Comparison of ENCODE assay signal across 27 cellular contexts in the genomic region with DNA sequence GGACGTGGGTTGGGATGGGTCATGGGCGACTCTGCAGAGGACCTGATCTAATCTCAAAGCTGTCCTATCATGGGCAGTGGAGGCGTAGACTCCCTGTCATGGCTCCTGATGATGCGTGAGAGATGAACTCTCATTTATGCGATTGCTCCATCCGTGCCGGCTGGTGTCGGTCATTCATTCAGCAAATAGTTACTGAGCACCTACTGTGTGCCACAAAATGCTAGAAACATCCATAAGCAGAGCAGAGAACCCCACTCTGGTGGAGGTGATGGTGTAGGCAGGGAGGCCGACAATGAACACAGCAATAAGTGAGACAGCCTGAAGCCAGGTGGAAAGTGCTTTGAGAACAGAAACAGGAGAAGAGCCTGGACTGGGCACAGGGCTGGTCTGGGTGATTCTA. TPM values are rescaled to one million over a fixed set of nuclear protein-coding genes. Genes with fewer than 3 reads are reported as not detected.
A peak's percentile ranks its signal among the peaks of the same experiment; 100 is the strongest.
DNase-seq lines count a peak whose midpoint lies in the region; ATAC-seq, FAIRE-seq and TF ChIP-seq lines count a peak whose summit lies in the region.
"Had no signal": no experiment of that assay in that cellular context is flagged by ENCODE, and none has a peak within 500 bp of the region (broad histone marks: within the 10 kb centered on the region; RNA-seq: fewer than 3 reads in every experiment).

No MANE protein-coding gene starts in this region.

- ATAC-seq in HG03039 (IDR thresholded peaks at IDR 0.05; ENCODE audit: unreplicated experiment), result no peak
- ATAC-seq: A549, left lung, sciatic nerve had no signal

- no peak for TF ChIP-seq CTCF in RWPE1 (conservative IDR thresholded peaks at IDR 0.05; ENCODE audit: low read depth)
- no peak for TF ChIP-seq CTCF in astrocyte (IDR thresholded peaks at IDR 0.05; ENCODE audit: insufficient read depth, low read depth, low read length)
- TF ChIP-seq CTCF in osteocyte (IDR thresholded peaks at IDR 0.05), result no peak

- H3K4me3 ChIP-seq in astrocyte (ENCODE audit: insufficient read depth, low read depth, low read length), result no peak overlapping the region
- H3K4me3 ChIP-seq: A549; BLaER1 treated with 17β-estradiol and CSF1 and Interleukin-3, amounts not matched to agents 10 nM and 100 nM; GM23248; left lung; transverse colon had no signal

- H2AFZ ChIP-seq in astrocyte (ENCODE audit: low read depth, low read length), result no peak overlapping the region
- H2AFZ ChIP-seq: GM23248 had no signal

- no peaks in the 10 kb centered on the region for H3K36me3 ChIP-seq in astrocyte (ENCODE audit: insufficient read depth, low read length)
- H3K36me3 ChIP-seq: transverse colon had no signal

- peak overlapping the region; percentile 98 for H3K27ac ChIP-seq in RWPE1
- H3K27ac ChIP-seq in astrocyte (ENCODE audit: low read depth, low read length), result no peak overlapping the region
- H3K27ac ChIP-seq: A549, GM23248, left lung, WERI-Rb-1 had no signal

- H3K9me3 ChIP-seq in astrocyte (ENCODE audit: insufficient read depth, low read depth, low read length), result no peaks in the 10 kb centered on the region
- H3K9me3 ChIP-seq: A549; BLaER1 treated with 17β-estradiol and CSF1 and Interleukin-3, amounts not matched to agents 10 nM and 100 nM; left lung; transverse colon had no signal

- DNase-seq in activated CD4-positive, alpha-beta T cell treated with anti-CD3 and anti-CD28 coated beads, Interleukin-2, amount 10 ng/mL, durations not matched to agents 24 days and 14 days, result peak; percentile 59
- DNase-seq in activated CD4-positive, alpha-beta T cell treated with anti-CD3 and anti-CD28 coated beads, Interleukin-2, amount 50 U/mL, for 4 hours, result no peak
- DNase-seq in RWPE1 (ENCODE audit: low spot score) (no peak), astrocyte (ENCODE audit: low read depth) (no peak), osteocyte (ENCODE audit: extremely low spot score, unreplicated experiment) (no peak), NK-92 (lab: John Stamatoyannopoulos, UW; ENCODE audit: unreplicated experiment) (no peak), mucosa of gallbladder (ENCODE audit: low spot score) (no peak)
- DNase-seq: endodermal cell; GDM1; GM23248; Kasumi-1; left lung; midbrain; NCI-H1105; NCI-H2081; NCI-H510A; occipital lobe; RPMI8226; stimulated activated naive CD4-positive, alpha-beta T cell treated with Interleukin-2 at 50 U/mL for 16 hours; transverse colon; WERI-Rb-1 had no signal

- no peaks in the 10 kb centered on the region for H3K9me3 Mint-ChIP-seq in activated CD4-positive, alpha-beta T cell treated with anti-CD3 and anti-CD28 coated beads, Interleukin-2, amount 10 ng/mL, durations not matched to agents 24 days and 14 days
- H3K9me3 Mint-ChIP-seq in astrocyte (ENCODE audit: unreplicated experiment), result no peaks in the 10 kb centered on the region
- H3K9me3 Mint-ChIP-seq in osteocyte (ENCODE audit: unreplicated experiment), result no peaks in the 10 kb centered on the region
- H3K9me3 Mint-ChIP-seq: endodermal cell had no signal

- no peak overlapping the region for H3K9ac ChIP-seq in astrocyte (ENCODE audit: low read length)
- H3K9ac ChIP-seq: GM23248 had no signal

- intact Hi-C loops in activated CD4-positive, alpha-beta T cell treated with anti-CD3 and anti-CD28 coated beads, Interleukin-2, amount 10 ng/mL, durations not matched to agents 24 days and 14 days (cut with micrococcal nuclease), result no loop called here

- H3K4me3 Mint-ChIP-seq in activated CD4-positive, alpha-beta T cell treated with anti-CD3 and anti-CD28 coated beads, Interleukin-2, amount 10 ng/mL, durations not matched to agents 24 days and 14 days, result no peak overlapping the region
- no peak overlapping the region for H3K4me3 Mint-ChIP-seq in astrocyte (ENCODE audit: unreplicated experiment)
- H3K4me3 Mint-ChIP-seq in osteocyte (ENCODE audit: unreplicated experiment), result no peak overlapping the region
- H3K4me3 Mint-ChIP-seq: endodermal cell had no signal

- no peaks in the 10 kb centered on the region for H3K27me3 ChIP-seq in astrocyte (ENCODE audit: insufficient read depth, low read length)
- H3K27me3 ChIP-seq: BLaER1 treated with 17β-estradiol and CSF1 and Interleukin-3, amounts not matched to agents 10 nM and 100 nM; left lung; transverse colon had no signal

- POLR2A ChIA-PET in RWPE1 (lab: Yijun Ruan, JAX; ENCODE audit: low non-redundant PET), result interaction anchor here (0.7 kb wide), 1 partner anchor 392 kb away, joined by 3 read pairs; no protein-coding TSS in a partner anchor

- peaks cover 16% of the 10 kb centered on the region for H3K4me1 ChIP-seq in astrocyte (ENCODE audit: insufficient read depth, low read length)

- FAIRE-seq in astrocyte (lab: Jason Lieb, UNC), result no peak
- FAIRE-seq: A549, colon, GM19239 had no signal

- peaks cover 20% of the 10 kb centered on the region for H3K36me3 Mint-ChIP-seq in activated CD4-positive, alpha-beta T cell treated with anti-CD3 and anti-CD28 coated beads, Interleukin-2, amount 10 ng/mL, durations not matched to agents 24 days and 14 days (ENCODE audit: low read depth)
- H3K36me3 Mint-ChIP-seq in astrocyte (ENCODE audit: low read depth, unreplicated experiment) (no peaks in the 10 kb centered on the region), osteocyte (ENCODE audit: unreplicated experiment) (peaks cover 3% of the 10 kb centered on the region)

- no peak overlapping the region for H3K4me2 ChIP-seq in astrocyte (ENCODE audit: low read length)
- H3K4me2 ChIP-seq: A549 had no signal

- H3K79me2 ChIP-seq in astrocyte (ENCODE audit: insufficient read depth, low read length), result peaks cover 68% of the 10 kb centered on the region

- no peaks in the 10 kb centered on the region for H3K27me3 Mint-ChIP-seq in activated CD4-positive, alpha-beta T cell treated with anti-CD3 and anti-CD28 coated beads, Interleukin-2, amount 10 ng/mL, durations not matched to agents 24 days and 14 days
- H3K27me3 Mint-ChIP-seq in astrocyte (ENCODE audit: low read depth, unreplicated experiment), result no peaks in the 10 kb centered on the region
- no peaks in the 10 kb centered on the region for H3K27me3 Mint-ChIP-seq in osteocyte (ENCODE audit: unreplicated experiment)

- H3K27ac Mint-ChIP-seq in activated CD4-positive, alpha-beta T cell treated with anti-CD3 and anti-CD28 coated beads, Interleukin-2, amount 10 ng/mL, durations not matched to agents 24 days and 14 days, result peak overlapping the region; percentile 22
- H3K27ac Mint-ChIP-seq in astrocyte (ENCODE audit: unreplicated experiment) (peak overlapping the region; percentile 63), osteocyte (ENCODE audit: unreplicated experiment) (peak overlapping the region; percentile 47)

- CTCF ChIA-PET in RWPE1 (lab: Yijun Ruan, JAX), result no interaction called here

- peaks cover 43% of the 10 kb centered on the region for H3K4me1 Mint-ChIP-seq in activated CD4-positive, alpha-beta T cell treated with anti-CD3 and anti-CD28 coated beads, Interleukin-2, amount 10 ng/mL, durations not matched to agents 24 days and 14 days
- H3K4me1 Mint-ChIP-seq in astrocyte (ENCODE audit: low read depth, unreplicated experiment) (peaks cover 20% of the 10 kb centered on the region), osteocyte (ENCODE audit: unreplicated experiment) (peaks cover 38% of the 10 kb centered on the region)

- peaks cover 79% of the 10 kb centered on the region for H4K20me1 ChIP-seq in astrocyte (ENCODE audit: insufficient read depth, low read length)

RNA-seq across cellular contexts. Expression of a gene that starts 1.7 kb away (rescaled TPM):
- total RNA-seq in activated CD4-positive, alpha-beta T cell treated with anti-CD3 and anti-CD28 coated beads, Interleukin-2, amount 10 ng/mL, durations not matched to agents 24 days and 14 days, result 56.3 and 61.4 TPM in 2 replicates
- total RNA-seq in astrocyte (35.5 and 36.2 TPM in 2 replicates), osteocyte (29.8 and 39.3 TPM in 2 replicates), mucosa of gallbladder (39.2 TPM)

RNA-seq across cellular contexts. Expression of a gene that starts 13.4 kb away (rescaled TPM):
- total RNA-seq in activated CD4-positive, alpha-beta T cell treated with anti-CD3 and anti-CD28 coated beads, Interleukin-2, amount 10 ng/mL, durations not matched to agents 24 days and 14 days, result 37.0 and 38.1 TPM in 2 replicates
- 52.4 and 58.1 TPM in 2 replicates for total RNA-seq in astrocyte
- total RNA-seq in osteocyte, result 25.1 and 26.3 TPM in 2 replicates
- total RNA-seq in mucosa of gallbladder, result 23.2 TPM

RNA-seq across cellular contexts. Expression of a gene that starts 35.3 kb away (rescaled TPM):
- total RNA-seq in activated CD4-positive, alpha-beta T cell treated with anti-CD3 and anti-CD28 coated beads, Interleukin-2, amount 10 ng/mL, durations not matched to agents 24 days and 14 days, result 104 and 107 TPM in 2 replicates
- 56.7 and 61.4 TPM in 2 replicates for total RNA-seq in astrocyte
- 63.4 and 64.0 TPM in 2 replicates for total RNA-seq in osteocyte
- total RNA-seq in mucosa of gallbladder, result 85.2 TPM

RNA-seq across cellular contexts. Expression of a gene that starts 37.9 kb away (rescaled TPM):
- 3.6 and 4.2 TPM in 2 replicates for total RNA-seq in activated CD4-positive, alpha-beta T cell treated with anti-CD3 and anti-CD28 coated beads, Interleukin-2, amount 10 ng/mL, durations not matched to agents 24 days and 14 days
- total RNA-seq in astrocyte (3.0 and 4.4 TPM in 2 replicates), osteocyte (4.6 and 5.2 TPM in 2 replicates), mucosa of gallbladder (2.9 TPM)

RNA-seq across cellular contexts. Expression of a gene that starts 55.2 kb away (rescaled TPM):
- 8.8 and 10.6 TPM in 2 replicates for total RNA-seq in activated CD4-positive, alpha-beta T cell treated with anti-CD3 and anti-CD28 coated beads, Interleukin-2, amount 10 ng/mL, durations not matched to agents 24 days and 14 days
- total RNA-seq in astrocyte (3.7 and 5.7 TPM in 2 replicates), osteocyte (6.8 and 7.4 TPM in 2 replicates), mucosa of gallbladder (10.6 TPM)
